ENCODE assay signal across 9 cellular contexts in genomic region chr19:40893112-40893511, GRCh38. TPM values are rescaled to one million over a fixed set of nuclear protein-coding genes. Genes with fewer than 3 reads are reported as not detected.
"Had no signal": no experiment of that assay in that cellular context is flagged by ENCODE, and none has a peak within 500 bp of the region (broad histone marks: within the 10 kb centered on the region; RNA-seq: fewer than 3 reads in every experiment).

No MANE protein-coding gene starts in this region.

- DNase-seq: GDM1, GF-D8 had no signal

- FAIRE-seq: G401.6, GM12878, GM12891, GM12892, GM18507, GM19239 had no signal

- H3K4me3 ChIP-seq: GM12878 had no signal

- ATAC-seq: GM12878 had no signal

RNA-seq across cellular contexts. Expression of gene CYP2A7, which starts 11.1 kb away (rescaled TPM):
- total RNA-seq: G401, GM12878 had no signal
- polyA plus RNA-seq: GM12878 had no signal

RNA-seq across cellular contexts. Expression of gene CYP2A6, which starts 42.9 kb away (rescaled TPM):
- total RNA-seq: G401 had no signal
- polyA plus RNA-seq: GM12878 had no signal
